Comparison of ENCODE assay signal across 27 cellular contexts in the genomic region with DNA sequence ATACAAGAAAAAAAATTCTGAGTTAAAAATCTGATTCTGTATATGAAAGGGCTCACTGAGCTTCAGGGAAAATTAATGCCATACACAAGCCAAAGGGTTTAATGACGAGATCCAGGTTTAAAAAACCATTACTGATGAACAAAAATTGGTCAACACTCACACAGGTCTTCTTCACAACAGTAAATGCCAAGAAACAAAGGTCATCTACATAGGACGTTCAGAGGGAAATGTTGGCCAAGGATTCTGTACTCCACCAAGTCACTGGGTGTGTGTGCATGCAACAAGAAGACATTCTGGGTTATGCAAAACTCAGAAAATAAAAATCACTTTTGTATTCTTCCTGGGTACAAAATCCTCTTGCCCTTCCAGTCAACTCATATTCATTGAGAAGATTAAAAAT.
"Had no signal": no experiment of that assay in that cellular context is flagged by ENCODE, and none has a peak within 500 bp of the region (broad histone marks: within the 10 kb centered on the region; RNA-seq: fewer than 3 reads in every experiment).

No MANE protein-coding gene starts in this region.

- FAIRE-seq: colon, endometrium, endothelial cell of umbilical vein, frontal cortex had no signal

- H3K27me3 ChIP-seq: colonic mucosa, dorsolateral prefrontal cortex, esophagus muscularis mucosa, esophagus squamous epithelium, foreskin keratinocyte, gastrocnemius medialis, gastroesophageal sphincter, heart left ventricle, heart right ventricle had no signal

- H3K9me3 ChIP-seq: colonic mucosa, esophagus muscularis mucosa, esophagus squamous epithelium, gastrocnemius medialis, gastroesophageal sphincter, heart left ventricle, heart right ventricle had no signal

- H3K27ac ChIP-seq: colonic mucosa, coronary artery, dorsolateral prefrontal cortex, epithelial cell of prostate, esophagus muscularis mucosa, esophagus squamous epithelium, foreskin keratinocyte, gastrocnemius medialis, gastroesophageal sphincter, heart left ventricle had no signal

- H3K36me3 ChIP-seq: colonic mucosa, gastrocnemius medialis had no signal

- ATAC-seq: effector memory CD8-positive, alpha-beta T cell; esophagus mucosa; foreskin keratinocyte; gastrocnemius medialis; gastroesophageal sphincter; heart left ventricle; heart right ventricle had no signal

- H3K4me1 ChIP-seq: colonic mucosa, foreskin keratinocyte had no signal

- DNase-seq: colonic mucosa; cortex of kidney; dermis blood vessel endothelial cell; dorsolateral prefrontal cortex; effector CD4-positive, alpha-beta T cell; effector CD8-positive, alpha-beta T cell; effector memory CD4-positive, alpha-beta T cell; effector memory CD8-positive, alpha-beta T cell; endodermal cell; erythroblast; esophagus squamous epithelium; foreskin keratinocyte; foreskin melanocyte; gastrocnemius medialis; glutamatergic neuron; head of caudate nucleus; heart left ventricle; heart right ventricle had no signal

- H3K4me3 ChIP-seq: colonic mucosa, coronary artery, dorsolateral prefrontal cortex, esophagus muscularis mucosa, esophagus squamous epithelium, gastrocnemius medialis, gastroesophageal sphincter, heart left ventricle, heart right ventricle had no signal
